ENCODE assay signal across 22 cellular contexts in the genomic region with DNA sequence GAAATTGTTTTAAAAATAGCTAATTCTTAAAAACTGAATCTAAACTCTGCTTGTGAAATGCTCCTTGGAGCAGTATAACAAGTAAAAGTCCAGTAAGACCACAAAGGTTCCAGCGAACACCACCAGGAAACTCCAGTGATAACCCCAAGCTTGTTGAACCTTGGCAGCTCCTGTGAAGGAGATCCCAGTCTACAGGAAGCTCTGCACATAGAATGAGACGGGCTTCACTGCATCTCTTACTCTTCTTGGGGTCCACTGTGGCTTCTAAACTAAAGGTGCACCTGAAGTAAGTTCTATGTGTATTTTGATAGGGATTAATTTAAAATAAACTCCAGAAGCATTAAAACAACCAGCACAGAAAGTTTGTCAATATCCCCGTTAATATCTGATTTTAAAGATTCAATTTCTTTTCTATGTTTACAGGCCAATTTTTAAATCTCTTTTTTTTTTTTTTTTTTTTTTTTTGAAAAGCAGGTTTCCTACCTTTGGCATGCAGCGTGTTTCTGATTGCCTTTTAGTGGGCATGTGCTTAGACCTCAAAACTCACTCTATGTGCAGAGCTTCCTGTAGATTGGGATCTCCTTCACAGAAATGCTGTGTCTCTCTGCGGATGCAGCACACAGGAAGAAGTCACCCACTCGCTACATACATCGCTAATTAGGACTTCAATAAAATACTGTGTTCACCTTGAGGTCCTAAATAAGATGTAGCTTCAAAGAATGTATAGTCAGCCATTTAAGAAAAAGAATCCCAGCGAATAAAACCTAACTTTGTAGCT.
A peak's percentile ranks its signal among the peaks of the same experiment; 100 is the strongest.
DNase-seq lines count a peak whose midpoint lies in the region; ATAC-seq and TF ChIP-seq lines count a peak whose summit lies in the region.
"Had no signal": no experiment of that assay in that cellular context is flagged by ENCODE, and none has a peak within 500 bp of the region (broad histone marks: within the 10 kb centered on the region; RNA-seq: fewer than 3 reads in every experiment).

No MANE protein-coding gene starts in this region.

- H3K27me3 Mint-ChIP-seq in activated CD4-positive, alpha-beta T cell treated with anti-CD3 and anti-CD28 coated beads, Interleukin-2, amount 10 ng/mL, durations not matched to agents 24 days and 14 days, result no peaks in the 10 kb centered on the region
- H3K27me3 Mint-ChIP-seq in CD8-positive, alpha-beta T cell (ENCODE audit: low read depth), result no peaks in the 10 kb centered on the region

- WGBS in mammary epithelial cell (ENCODE audit: low coverage, missing lambda C conversion rate), result 96% methylated on average over 8 of the region's 8 CpGs

- no peaks in the 10 kb centered on the region for H3K27me3 ChIP-seq in CD8-positive, alpha-beta T cell (ENCODE audit: insufficient read depth, low read length)
- no peaks in the 10 kb centered on the region for H3K27me3 ChIP-seq in mammary epithelial cell (ENCODE audit: insufficient read depth, low read length)
- H3K27me3 ChIP-seq: dorsolateral prefrontal cortex, foreskin keratinocyte, sigmoid colon had no signal

- peaks cover 4% of the 10 kb centered on the region for H3K9me3 Mint-ChIP-seq in activated CD4-positive, alpha-beta T cell treated with anti-CD3 and anti-CD28 coated beads, Interleukin-2, amount 10 ng/mL, durations not matched to agents 24 days and 14 days
- no peaks in the 10 kb centered on the region for H3K9me3 Mint-ChIP-seq in CD8-positive, alpha-beta T cell
- H3K9me3 Mint-ChIP-seq: memory B cell had no signal

- H3K4me1 ChIP-seq in CD8-positive, alpha-beta T cell (ENCODE audit: insufficient read depth, low read length), result peaks cover 27% of the 10 kb centered on the region
- no peaks in the 10 kb centered on the region for H3K4me1 ChIP-seq in mammary epithelial cell (ENCODE audit: insufficient read depth, low read length)
- H3K4me1 ChIP-seq: BE2C, foreskin keratinocyte, sigmoid colon had no signal

- H3K4me1 Mint-ChIP-seq in activated CD4-positive, alpha-beta T cell treated with anti-CD3 and anti-CD28 coated beads, Interleukin-2, amount 10 ng/mL, durations not matched to agents 24 days and 14 days, result peaks cover 32% of the 10 kb centered on the region
- H3K4me1 Mint-ChIP-seq in CD8-positive, alpha-beta T cell (ENCODE audit: low read depth), result peaks cover 45% of the 10 kb centered on the region
- H3K4me1 Mint-ChIP-seq: memory B cell, nephron progenitor cell had no signal

- peak; percentile 85 for ATAC-seq in CD8-positive, alpha-beta T cell
- ATAC-seq: foreskin keratinocyte, GM12878 had no signal

- no peak overlapping the region for H3K4me2 ChIP-seq in mammary epithelial cell (ENCODE audit: insufficient read depth, low read depth, low read length)
- H3K4me2 ChIP-seq: KMS-11 had no signal

- H3K79me2 ChIP-seq in mammary epithelial cell (ENCODE audit: insufficient read depth, low read length), result no peaks in the 10 kb centered on the region

- H3K4me3 ChIP-seq in CD8-positive, alpha-beta T cell (ENCODE audit: low read depth, low read length), result no peak overlapping the region
- H3K4me3 ChIP-seq in mammary epithelial cell (replicated peaks in 1 of 3; ENCODE audit: insufficient read depth in 1 of 3, low read depth in 2 of 3, low read length in 3 of 3), result no peak overlapping the region
- H3K4me3 ChIP-seq: dorsolateral prefrontal cortex, GM12878, GM23248, sigmoid colon had no signal

- no peaks in the 10 kb centered on the region for H3K36me3 Mint-ChIP-seq in activated CD4-positive, alpha-beta T cell treated with anti-CD3 and anti-CD28 coated beads, Interleukin-2, amount 10 ng/mL, durations not matched to agents 24 days and 14 days (ENCODE audit: low read depth)
- no peaks in the 10 kb centered on the region for H3K36me3 Mint-ChIP-seq in CD8-positive, alpha-beta T cell
- H3K36me3 Mint-ChIP-seq: memory B cell had no signal

- H3K27ac Mint-ChIP-seq in activated CD4-positive, alpha-beta T cell treated with anti-CD3 and anti-CD28 coated beads, Interleukin-2, amount 10 ng/mL, durations not matched to agents 24 days and 14 days, result peak overlapping the region; percentile 4
- peak overlapping the region; percentile 80 for H3K27ac Mint-ChIP-seq in CD8-positive, alpha-beta T cell
- H3K27ac Mint-ChIP-seq: memory B cell, nephron progenitor cell had no signal

- DNase-seq in activated CD4-positive, alpha-beta T cell treated with anti-CD3 and anti-CD28 coated beads, Interleukin-2, amount 10 ng/mL, durations not matched to agents 24 days and 14 days, result peak; percentile 83
- no peak for DNase-seq in activated CD4-positive, alpha-beta T cell treated with anti-CD3 and anti-CD28 coated beads for 1 hour
- peak in 6 of 7 experiments; percentile 6 to 53 (median 28) for DNase-seq in CD8-positive, alpha-beta T cell
- peak; percentile 2 for DNase-seq in activated CD4-positive, alpha-beta T cell treated with anti-CD3 and anti-CD28 coated beads, Interleukin-2, amount 50 U/mL, for 1 hour
- DNase-seq in central memory CD4-positive, alpha-beta T cell, result peak; percentile 68
- no peak for DNase-seq in GM03348 (ENCODE audit: low spot score)
- no peak for DNase-seq in mammary epithelial cell
- no peak for DNase-seq in DMS79 treated with DMSO at 0.1 percent for 48 hours (lab: John Stamatoyannopoulos, UW)
- DNase-seq: BE2C, dorsolateral prefrontal cortex, foreskin keratinocyte, GF-D8, GM23248, hypothalamus, NCI-H2029, NCI-H446, nephron progenitor cell, posterior cingulate gyrus, sigmoid colon had no signal

- CTCF ChIA-PET in CD8-positive, alpha-beta T cell (lab: Charles Lee), result interaction anchor here (1.1 to 1.4 kb wide), 2 partner anchors 661 to 1594 kb away, joined by 3 to 4 read pairs; no protein-coding TSS in a partner anchor
- CTCF ChIA-PET in mammary epithelial cell (lab: Charles Lee; ENCODE audit: low non-redundant PET), result no interaction called here

- H4K20me1 ChIP-seq in mammary epithelial cell (ENCODE audit: insufficient read depth, low read length), result no peaks in the 10 kb centered on the region

- dilution Hi-C loops in mammary epithelial cell (cut with HindIII; ENCODE audit: low sequenced_read_pairs), result no loop called here

- in situ Hi-C loops in mammary epithelial cell (cut with MboI; ENCODE audit: low sequenced_read_pairs in 2 of 2), result no loop called here

- H3K4me3 Mint-ChIP-seq in activated CD4-positive, alpha-beta T cell treated with anti-CD3 and anti-CD28 coated beads, Interleukin-2, amount 10 ng/mL, durations not matched to agents 24 days and 14 days, result peak overlapping the region; percentile 39
- H3K4me3 Mint-ChIP-seq in CD8-positive, alpha-beta T cell, result peak overlapping the region; percentile 31
- H3K4me3 Mint-ChIP-seq: memory B cell, nephron progenitor cell had no signal

- no peaks in the 10 kb centered on the region for H3K36me3 ChIP-seq in CD8-positive, alpha-beta T cell (ENCODE audit: insufficient read depth, low read length)
- H3K36me3 ChIP-seq in mammary epithelial cell (ENCODE audit: insufficient read depth, low read length), result no peaks in the 10 kb centered on the region
- H3K36me3 ChIP-seq: BE2C, sigmoid colon had no signal

- H3K9ac ChIP-seq in mammary epithelial cell (ENCODE audit: insufficient read depth, low read length), result no peak overlapping the region
- H3K9ac ChIP-seq: GM23248, KMS-11 had no signal

- BruUV-seq in mammary epithelial cell (replicated peaks; lab: Mats Ljungman, UMichigan), result no TSS peak

- H3K27ac ChIP-seq in CD8-positive, alpha-beta T cell (ENCODE audit: low read depth, low read length), result no peak overlapping the region
- no peak overlapping the region for H3K27ac ChIP-seq in mammary epithelial cell (ENCODE audit: insufficient read depth, low read depth, low read length)
- H3K27ac ChIP-seq: dorsolateral prefrontal cortex, foreskin keratinocyte, GM23248, KMS-11, sigmoid colon had no signal

- TF ChIP-seq CTCF in CD8-positive, alpha-beta T cell (IDR thresholded peaks at IDR 0.05), result no peak
- no peak for TF ChIP-seq CTCF in mammary epithelial cell (conservative IDR thresholded peaks at IDR 0.05 in 1 of 2, IDR thresholded peaks at IDR 0.05 in 1 of 2; ENCODE audit: extremely low read depth in 1 of 2, insufficient read depth in 1 of 2, low read depth in 1 of 2, low read length in 2 of 2)

- POLR2A ChIA-PET in CD8-positive, alpha-beta T cell (lab: Charles Lee), result interaction anchor here (0.5 to 0.7 kb wide), 4 partner anchors 73 to 220 kb away, joined by 3 to 4 read pairs (median 3); no protein-coding TSS in a partner anchor

- no peaks in the 10 kb centered on the region for H3K9me3 ChIP-seq in CD8-positive, alpha-beta T cell (ENCODE audit: low read length)
- no peaks in the 10 kb centered on the region for H3K9me3 ChIP-seq in mammary epithelial cell (replicated peaks; ENCODE audit: insufficient read depth, low read length)
- H3K9me3 ChIP-seq: BE2C, sigmoid colon had no signal

- H2AFZ ChIP-seq in mammary epithelial cell (ENCODE audit: low read depth, low read length), result no peak overlapping the region
- H2AFZ ChIP-seq: GM23248 had no signal

- intact Hi-C loops in activated CD4-positive, alpha-beta T cell treated with anti-CD3 and anti-CD28 coated beads, Interleukin-2, amount 10 ng/mL, durations not matched to agents 24 days and 14 days (cut with micrococcal nuclease), result no loop called here
- intact Hi-C loops in CD8-positive, alpha-beta T cell (cut with DNase I, micrococcal nuclease), result no loop called here
- intact Hi-C loops in mammary epithelial cell (cut with micrococcal nuclease), result no loop called here

Comparison
In these comparisons a context has a peak if more than half of its experiments do, and no peak if none do; other contexts are left out.
1. DNase-seq: peak in activated CD4-positive, alpha-beta T cell treated with anti-CD3 and anti-CD28 coated beads, Interleukin-2, amount 10 ng/mL, durations not matched to agents 24 days and 14 days (single experiment), CD8-positive, alpha-beta T cell (6 of 7), activated CD4-positive, alpha-beta T cell treated with anti-CD3 and anti-CD28 coated beads, Interleukin-2, amount 50 U/mL, for 1 hour (single experiment) and central memory CD4-positive, alpha-beta T cell (single experiment); none in activated CD4-positive, alpha-beta T cell treated with anti-CD3 and anti-CD28 coated beads for 1 hour (single experiment), GM03348 (single experiment), mammary epithelial cell (single experiment) and DMS79 treated with DMSO at 0.1 percent for 48 hours (single experiment).